Comparison of ENCODE assay signal across 9 cellular contexts in genomic region chr22:35742342-35743100, GRCh38. TPM values are rescaled to one million over a fixed set of nuclear protein-coding genes. Genes with fewer than 3 reads are reported as not detected.
A peak's percentile ranks its signal among the peaks of the same experiment; 100 is the strongest.
DNase-seq lines count a peak whose midpoint lies in the region; ATAC-seq and TF ChIP-seq lines count a peak whose summit lies in the region.
"Had no signal": no experiment of that assay in that cellular context is flagged by ENCODE, and none has a peak within 500 bp of the region (broad histone marks: within the 10 kb centered on the region; RNA-seq: fewer than 3 reads in every experiment).

No MANE protein-coding gene starts in this region.

- peak overlapping the region; percentile 33 for H3K4me3 Mint-ChIP-seq in endothelial cell (ENCODE audit: unreplicated experiment)
- no peak overlapping the region for H3K4me3 Mint-ChIP-seq in T-helper 2 cell treated with Interferon-gamma antibody and Interleukin-4, amounts not matched to agents 5 μg/mL and 100 μg/mL, for 36 hours

- H3K4me1 ChIP-seq in mucosa of descending colon (ENCODE audit: low read depth): no peaks in the 10 kb centered on the region

- no peaks in the 10 kb centered on the region for H3K9me3 Mint-ChIP-seq in endothelial cell (ENCODE audit: unreplicated experiment)
- H3K9me3 Mint-ChIP-seq in T-helper 2 cell treated with Interferon-gamma antibody and Interleukin-4, amounts not matched to agents 5 μg/mL and 100 μg/mL, for 36 hours: no peaks in the 10 kb centered on the region

- intact Hi-C loops in mucosa of descending colon (cut with DNase I, micrococcal nuclease): no loop called here

- H3K9me3 ChIP-seq in mucosa of descending colon: no peaks in the 10 kb centered on the region

- no peaks in the 10 kb centered on the region for H3K27me3 ChIP-seq in BJ (ENCODE audit: control insufficient read depth, insufficient read depth, low read length)

- H3K27me3 Mint-ChIP-seq in endothelial cell (ENCODE audit: unreplicated experiment): peaks cover 6% of the 10 kb centered on the region
- no peaks in the 10 kb centered on the region for H3K27me3 Mint-ChIP-seq in T-helper 2 cell treated with Interferon-gamma antibody and Interleukin-4, amounts not matched to agents 5 μg/mL and 100 μg/mL, for 36 hours (ENCODE audit: low read depth)

- peaks cover 9% of the 10 kb centered on the region for H3K36me3 ChIP-seq in BJ (ENCODE audit: control insufficient read depth, insufficient read depth, low read length)
- H3K36me3 ChIP-seq in mucosa of descending colon (ENCODE audit: low read depth): no peaks in the 10 kb centered on the region

- ATAC-seq in mucosa of descending colon (peak; percentile 31), HG03135 (IDR thresholded peaks at IDR 0.05; ENCODE audit: unreplicated experiment) (no peak)

- TF ChIP-seq CTCF in BJ (IDR thresholded peaks at IDR 0.05; ENCODE audit: insufficient read depth, low read depth, low read length) (no peak), endothelial cell (IDR thresholded peaks at IDR 0.05; ENCODE audit: unreplicated experiment) (no peak), mucosa of descending colon (IDR thresholded peaks at IDR 0.05) (no peak)

- H3K27ac Mint-ChIP-seq in endothelial cell (ENCODE audit: unreplicated experiment): no peak overlapping the region
- no peak overlapping the region for H3K27ac Mint-ChIP-seq in T-helper 2 cell treated with Interferon-gamma antibody and Interleukin-4, amounts not matched to agents 5 μg/mL and 100 μg/mL, for 36 hours

- H3K4me3 ChIP-seq in BJ (ENCODE audit: low read depth, low read length) (no peak overlapping the region), mucosa of descending colon (no peak overlapping the region)

- H3K36me3 Mint-ChIP-seq in endothelial cell (ENCODE audit: low read depth, unreplicated experiment): peaks cover 66% of the 10 kb centered on the region
- no peaks in the 10 kb centered on the region for H3K36me3 Mint-ChIP-seq in T-helper 2 cell treated with Interferon-gamma antibody and Interleukin-4, amounts not matched to agents 5 μg/mL and 100 μg/mL, for 36 hours (ENCODE audit: low read depth)

- POLR2A ChIA-PET in BJ (lab: Charles Lee): no interaction called here

- no peaks in the 10 kb centered on the region for H3K4me1 Mint-ChIP-seq in endothelial cell (ENCODE audit: unreplicated experiment)
- no peaks in the 10 kb centered on the region for H3K4me1 Mint-ChIP-seq in T-helper 2 cell treated with Interferon-gamma antibody and Interleukin-4, amounts not matched to agents 5 μg/mL and 100 μg/mL, for 36 hours (ENCODE audit: low read depth)

- CTCF ChIA-PET in BJ (lab: Yijun Ruan, JAX): interaction anchor here (0.6 to 1.9 kb wide), 7 partner anchors 18 to 323 kb away, joined by 3 to 6 read pairs (median 3); no protein-coding TSS in a partner anchor

- DNase-seq in BJ (ENCODE audit: low read depth) (peak; percentile 51), OCI-M2 (lab: John Stamatoyannopoulos, UW; ENCODE audit: unreplicated experiment) (peak; percentile 42), endothelial cell (ENCODE audit: low spot score) (no peak), mucosa of descending colon (no peak), NCI-H345 (lab: John Stamatoyannopoulos, UW) (no peak)
- DNase-seq in stimulated activated CD4-positive, alpha-beta T cell treated with anti-CD3 and anti-CD28 coated beads, Interleukin-12 subunit alpha, Interleukin-12 subunit beta, amount 100 ng/mL, for 4 hours: no peak
- DNase-seq in T-helper 2 cell treated with Interferon-gamma antibody and Interleukin-4, amounts not matched to agents 5 μg/mL and 100 μg/mL, for 36 hours (ENCODE audit: low spot score): no peak
- DNase-seq: activated effector memory CD4-positive, alpha-beta T cell treated with Interleukin-2 at 50 U/mL for 16 hours had no signal

RNA-seq across cellular contexts. Expression of gene APOL5, which starts 24.8 kb away (rescaled TPM):
- polyA plus RNA-seq in BJ (2011; rRNA removed): not detected in 2 replicates
- polyA minus RNA-seq in BJ (2011; rRNA and poly(A)+ RNA removed): not detected in 2 replicates
- not detected for total RNA-seq in endothelial cell (ENCODE audit: unreplicated experiment)
- total RNA-seq in mucosa of descending colon: not detected

Comparison
In these comparisons a context has a peak if more than half of its experiments do, and no peak if none do; other contexts are left out.
1. DNase-seq: peak in BJ (single experiment) and OCI-M2 (single experiment); none in endothelial cell (single experiment), mucosa of descending colon (0 of 3), stimulated activated CD4-positive, alpha-beta T cell treated with anti-CD3 and anti-CD28 coated beads, Interleukin-12 subunit alpha, Interleukin-12 subunit beta, amount 100 ng/mL, for 4 hours (single experiment), T-helper 2 cell treated with Interferon-gamma antibody and Interleukin-4, amounts not matched to agents 5 μg/mL and 100 μg/mL, for 36 hours (single experiment) and NCI-H345 (single experiment).